Comparison of ENCODE assay signal across 17 cellular contexts in the genomic region with DNA sequence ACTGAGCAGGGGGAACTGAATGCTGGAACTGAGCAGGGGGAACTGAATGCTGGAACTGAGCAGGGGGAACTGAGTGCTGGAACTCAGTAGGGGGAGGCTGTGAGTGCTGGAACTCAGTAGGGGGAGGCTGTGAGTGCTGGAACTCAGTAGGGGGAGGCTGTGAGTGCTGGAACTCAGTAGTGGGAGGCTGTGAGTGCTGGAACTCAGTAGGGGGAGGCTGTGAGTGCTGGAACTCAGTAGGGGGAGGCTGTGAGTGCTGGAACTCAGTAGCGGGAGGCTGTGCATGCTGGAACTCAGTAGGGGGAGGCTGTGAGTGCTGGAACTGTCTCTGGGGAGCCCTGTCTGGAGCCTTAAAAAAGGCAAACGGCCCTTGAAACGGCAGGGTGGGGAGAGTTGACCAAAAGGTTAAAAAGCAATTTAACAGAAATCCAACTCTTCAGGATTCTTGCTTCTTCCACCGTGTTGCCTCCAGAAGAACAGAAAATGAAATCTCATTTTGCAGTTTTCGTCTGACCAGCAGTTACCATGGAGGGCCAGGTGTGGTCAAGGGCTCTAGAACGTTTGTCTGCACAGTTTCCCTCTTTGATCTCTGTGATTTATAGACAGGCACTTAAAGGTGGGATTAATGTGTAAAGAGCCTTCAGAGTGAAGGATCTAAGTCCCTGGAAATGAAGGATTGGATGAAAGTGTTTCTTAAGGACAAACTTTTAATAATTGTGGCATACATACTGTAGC. TPM values are rescaled to one million over a fixed set of nuclear protein-coding genes. Genes with fewer than 3 reads are reported as not detected.
"Had no signal": no experiment of that assay in that cellular context is flagged by ENCODE, and none has a peak within 500 bp of the region (broad histone marks: within the 10 kb centered on the region; RNA-seq: fewer than 3 reads in every experiment).

No MANE protein-coding gene starts in this region.

- H3K27ac Mint-ChIP-seq: activated B cell treated with CpG ODN at 0.5 μM for 24 hours; activated CD8-positive, alpha-beta T cell treated with anti-CD3 and anti-CD28 coated beads for 36 hours; nephron progenitor cell; T-helper 1 cell treated with Interleukin-12 subunit alpha and Interleukin-12 subunit beta and Interleukin-4 antibody, amounts not matched to agents 30 μg/mL and 1 μg/mL, for 36 hours had no signal

- ATAC-seq: activated CD8-positive, alpha-beta T cell treated with anti-CD3 and anti-CD28 coated beads for 36 hours; activated T-cell treated with anti-CD3 and anti-CD28 coated beads, Interleukin-2, amount 50 U/mL, for 4 hours had no signal

- H3K27ac ChIP-seq: adrenal gland, cardiac muscle cell, sigmoid colon, tibial artery, vagina had no signal

- DNase-seq: activated B cell treated with CpG ODN at 0.5 μM for 24 hours; activated CD4-positive, alpha-beta T cell treated with anti-CD3 and anti-CD28 coated beads for 48 hours; activated CD8-positive, alpha-beta T cell treated with anti-CD3 and anti-CD28 coated beads for 36 hours; activated effector memory CD4-positive, alpha-beta T cell treated with Interleukin-2 at 50 U/mL for 16 hours; activated naive CD4-positive, alpha-beta T cell treated with anti-CD3 and anti-CD28 coated beads, Interleukin-2, amount 50 U/mL, for 16 hours; activated T-cell treated with anti-CD3 and anti-CD28 coated beads, Interleukin-2, amount 50 U/mL, for 4 hours; adrenal gland; hippocampal formation; nephron progenitor cell; sigmoid colon; stimulated activated CD4-positive, alpha-beta T cell treated with anti-CD3 and anti-CD28 coated beads, Interleukin-12 subunit alpha, Interleukin-12 subunit beta, amount 100 ng/mL, for 4 hours; stimulated activated CD4-positive, alpha-beta T cell treated with anti-CD3 and anti-CD28 coated beads, Interleukin-2, amount 100 ng/mL, for 24 hours; tibial artery had no signal

- H3K27me3 ChIP-seq: adrenal gland, cardiac muscle cell, dorsolateral prefrontal cortex, sigmoid colon, tibial artery, vagina had no signal

- H3K27me3 Mint-ChIP-seq: activated B cell treated with CpG ODN at 0.5 μM for 24 hours; activated CD8-positive, alpha-beta T cell treated with anti-CD3 and anti-CD28 coated beads for 36 hours had no signal

- H3K36me3 ChIP-seq: adrenal gland, cardiac muscle cell had no signal

- H3K4me3 Mint-ChIP-seq: activated B cell treated with CpG ODN at 0.5 μM for 24 hours; activated CD8-positive, alpha-beta T cell treated with anti-CD3 and anti-CD28 coated beads for 36 hours; activated T-cell treated with anti-CD3 and anti-CD28 coated beads, Interleukin-2, amount 50 U/mL, for 4 hours; nephron progenitor cell; T-helper 1 cell treated with Interleukin-12 subunit alpha and Interleukin-12 subunit beta and Interleukin-4 antibody, amounts not matched to agents 30 μg/mL and 1 μg/mL, for 36 hours had no signal

- H3K4me1 ChIP-seq: adrenal gland had no signal

- H3K9me3 ChIP-seq: adrenal gland, sigmoid colon, tibial artery, vagina had no signal

- H3K4me1 Mint-ChIP-seq: activated B cell treated with CpG ODN at 0.5 μM for 24 hours had no signal

- H3K4me3 ChIP-seq: adrenal gland, cardiac muscle cell, dorsolateral prefrontal cortex, sigmoid colon, tibial artery, vagina had no signal

RNA-seq across cellular contexts. Expression of a gene that starts 19.1 kb away (rescaled TPM):
- total RNA-seq: activated B cell treated with CpG ODN at 0.5 μM for 24 hours had no signal
